ENCODE assay signal across 8 cellular contexts in the genomic region with DNA sequence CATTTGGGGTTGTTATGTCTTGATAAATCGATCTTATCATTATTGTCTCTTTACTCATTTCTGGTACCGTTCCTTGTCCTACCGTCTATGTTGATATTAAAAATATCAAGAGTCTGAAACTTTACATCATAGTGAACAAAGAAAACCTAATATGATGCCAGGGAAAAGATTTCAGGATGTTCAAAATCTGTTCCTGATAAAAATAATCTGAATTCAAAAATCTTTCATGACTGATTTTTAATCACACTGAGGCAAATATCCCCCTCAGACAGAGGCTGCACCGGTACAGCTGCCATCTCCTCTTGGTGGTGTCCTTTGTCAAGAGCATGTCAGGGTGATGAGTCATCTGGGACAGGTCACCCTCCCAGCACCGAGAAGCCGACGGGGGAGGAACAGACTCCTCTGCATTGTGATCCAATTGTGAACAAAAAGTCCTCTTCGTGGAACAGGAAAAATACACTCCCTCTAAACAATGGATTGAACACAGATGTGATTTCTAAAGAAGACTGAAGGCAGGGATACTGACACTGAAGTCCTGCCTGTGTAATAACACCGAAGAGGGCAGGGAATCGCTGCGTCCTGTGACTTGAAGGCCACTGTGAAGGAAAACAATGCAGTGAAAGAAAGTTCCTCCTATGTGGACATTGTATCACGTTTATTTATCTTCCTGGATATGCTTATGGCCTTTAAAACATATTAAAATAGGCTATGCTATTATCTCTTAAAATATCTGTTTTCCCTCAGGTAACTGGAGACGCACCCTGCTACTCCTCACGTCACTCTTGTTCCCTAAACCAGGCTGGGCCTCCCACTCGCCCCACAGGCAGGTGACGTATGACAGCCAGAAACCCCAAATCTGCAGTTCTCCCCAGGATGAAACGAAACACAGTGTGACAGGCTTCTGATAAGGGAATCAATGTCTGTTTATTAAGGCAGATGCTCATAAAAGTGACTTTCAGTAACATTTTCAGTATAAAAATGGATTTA.
DNase-seq lines count a peak whose midpoint lies in the region; ATAC-seq and TF ChIP-seq lines count a peak whose summit lies in the region.

No MANE protein-coding gene starts in this region.

- H3K4me1 ChIP-seq in ACC112 (ENCODE audit: control insufficient read depth, insufficient read depth, low read length, unreplicated experiment) (peaks cover 40% of the 10 kb centered on the region), KMS-11 (ENCODE audit: low read depth, poor library complexity, severe bottlenecking) (peaks cover 57% of the 10 kb centered on the region)

- TF ChIP-seq CTCF in KMS-11 (conservative IDR thresholded peaks at IDR 0.05; ENCODE audit: low read depth, low read length) = no peak

- H3K36me3 ChIP-seq in ACC112 (ENCODE audit: insufficient read depth, low read length) (peaks cover 3% of the 10 kb centered on the region; the same call in 1 of the 2 replicates), KMS-11 (ENCODE audit: insufficient read depth) (no peaks in the 10 kb centered on the region; the same call in 1 of the 2 replicates)

- peak; percentile 70 for DNase-seq in astrocyte of the hippocampus (ENCODE audit: low read depth, low spot score)
- peak; percentile 92 for DNase-seq in islet precursor cell
- DNase-seq in stimulated activated naive CD8-positive, alpha-beta T cell treated with anti-CD3 and anti-CD28 coated beads, Interleukin-15, amount 100 ng/mL, for 72 hours = no peak
- DNase-seq in NCI-H1930 (lab: John Stamatoyannopoulos, UW) = no peak
- DNase-seq in NK-92 treated with Interleukin-12 subunit alpha and Interleukin-12 subunit beta, amount 100 ng/mL, for 24 hours (lab: John Stamatoyannopoulos, UW) = no peak

- peak overlapping the region; percentile 40; the same call in 1 of the 2 replicates for H3K4me3 ChIP-seq in ACC112 (ENCODE audit: low read depth, low read length)
- H3K4me3 ChIP-seq in KMS-11 (IDR thresholded peaks at IDR 0.05; ENCODE audit: insufficient read depth, low read depth, low read length) = no peak overlapping the region

- H3K27ac ChIP-seq in ACC112 (ENCODE audit: low read depth, low read length) = peak overlapping the region; percentile 59
- peak overlapping the region; percentile 90 for H3K27ac ChIP-seq in KMS-11

- H3K4me3 Mint-ChIP-seq in stimulated activated naive CD8-positive, alpha-beta T cell treated with anti-CD3 and anti-CD28 coated beads, Interleukin-15, amount 100 ng/mL, for 72 hours = peak overlapping the region in 1 of 2 donors; percentile 6

- H3K9ac ChIP-seq in KMS-11 = peak overlapping the region; percentile 12; the same call in 1 of the 2 replicates

- H3K4me2 ChIP-seq in KMS-11 = peak overlapping the region; percentile 91

- H3K9me3 Mint-ChIP-seq in stimulated activated naive CD8-positive, alpha-beta T cell treated with anti-CD3 and anti-CD28 coated beads, Interleukin-15, amount 100 ng/mL, for 72 hours = no peaks in the 10 kb centered on the region

- H3K27me3 Mint-ChIP-seq in stimulated activated naive CD8-positive, alpha-beta T cell treated with anti-CD3 and anti-CD28 coated beads, Interleukin-15, amount 100 ng/mL, for 72 hours = no peaks in the 10 kb centered on the region

- peak overlapping the region; percentile 13 to 85 for H3K27ac Mint-ChIP-seq in stimulated activated naive CD8-positive, alpha-beta T cell treated with anti-CD3 and anti-CD28 coated beads, Interleukin-15, amount 100 ng/mL, for 72 hours

- no peaks in the 10 kb centered on the region for H4K20me1 ChIP-seq in KMS-11 (ENCODE audit: insufficient read depth)

- no peaks in the 10 kb centered on the region for H3K27me3 ChIP-seq in ACC112 (ENCODE audit: insufficient read depth, low read length)
- no peaks in the 10 kb centered on the region for H3K27me3 ChIP-seq in KMS-11 (ENCODE audit: insufficient read depth, low read depth)

- ATAC-seq in stimulated activated naive CD8-positive, alpha-beta T cell treated with anti-CD3 and anti-CD28 coated beads, Interleukin-15, amount 100 ng/mL, for 72 hours = no peak
- no peak for ATAC-seq in GM19463 (IDR thresholded peaks at IDR 0.05; ENCODE audit: unreplicated experiment)

- peaks cover 22% of the 10 kb centered on the region for H3K4me1 Mint-ChIP-seq in stimulated activated naive CD8-positive, alpha-beta T cell treated with anti-CD3 and anti-CD28 coated beads, Interleukin-15, amount 100 ng/mL, for 72 hours

- H2AFZ ChIP-seq in ACC112 (ENCODE audit: low read length, unreplicated experiment) = no peak overlapping the region
- H2AFZ ChIP-seq in KMS-11 (ENCODE audit: low read depth) = no peak overlapping the region

- H3K79me2 ChIP-seq in ACC112 (ENCODE audit: control insufficient read depth, insufficient read depth, low read length, unreplicated experiment) (no peaks in the 10 kb centered on the region), KMS-11 (ENCODE audit: insufficient read depth, low read depth) (no peaks in the 10 kb centered on the region)

Comparison
In these comparisons a context has a peak if more than half of its experiments do, and no peak if none do; other contexts are left out.
1. DNase-seq: peak in astrocyte of the hippocampus (single experiment) and islet precursor cell (single experiment); none in stimulated activated naive CD8-positive, alpha-beta T cell treated with anti-CD3 and anti-CD28 coated beads, Interleukin-15, amount 100 ng/mL, for 72 hours (0 of 2), NCI-H1930 (0 of 2) and NK-92 treated with Interleukin-12 subunit alpha and Interleukin-12 subunit beta, amount 100 ng/mL, for 24 hours (single experiment).